Comparison of ENCODE assay signal across 1 cellular context in genomic region chr15:77910030-77910911, GRCh38.
TF ChIP-seq lines count a peak whose summit lies in the region.

No MANE protein-coding gene starts in this region.

TF ChIP-seq in HEK293, 187 proteins besides CTCF, POLR2A, EP300 and RAD21 (continued from another document):
- TF ChIP-seq PRDM10 (tag by site-specific recombination; IDR thresholded peaks at IDR 0.05) (peak; percentile 28; the same call in 1 of the 2 replicates), GLIS1 (tag by site-specific recombination; IDR thresholded peaks at IDR 0.05) (peak; percentile 53), ZFP37 (tag by site-specific recombination; IDR thresholded peaks at IDR 0.05) (0 out of 2 replicates have a peak, but pooled peaks have one; percentile 35), ZBTB20 (tag by site-specific recombination; IDR thresholded peaks at IDR 0.05) (0 out of 2 replicates have a peak, but pooled peaks have one; percentile 29), ZNF654 (tag by site-specific recombination; IDR thresholded peaks at IDR 0.05; ENCODE audit: low read depth) (peak; percentile 28), ZNF366 (tag by site-specific recombination; conservative IDR thresholded peaks at IDR 0.05) (0 out of 2 replicates have a peak, but pooled peaks have one; percentile 19), ZNF600 (tag by site-specific recombination; IDR thresholded peaks at IDR 0.05) (peak; percentile 48; the same call in 1 of the 2 replicates), ZBTB11 (tag by site-specific recombination; conservative IDR thresholded peaks at IDR 0.05; ENCODE audit: low read depth) (peak; percentile 14; the same call in 1 of the 2 replicates), ZNF2 (tag by site-specific recombination; IDR thresholded peaks at IDR 0.05) (peak; percentile 88), IKZF3 (tag by site-specific recombination; IDR thresholded peaks at IDR 0.05) (peak; percentile 89)
